In the genomic region with DNA sequence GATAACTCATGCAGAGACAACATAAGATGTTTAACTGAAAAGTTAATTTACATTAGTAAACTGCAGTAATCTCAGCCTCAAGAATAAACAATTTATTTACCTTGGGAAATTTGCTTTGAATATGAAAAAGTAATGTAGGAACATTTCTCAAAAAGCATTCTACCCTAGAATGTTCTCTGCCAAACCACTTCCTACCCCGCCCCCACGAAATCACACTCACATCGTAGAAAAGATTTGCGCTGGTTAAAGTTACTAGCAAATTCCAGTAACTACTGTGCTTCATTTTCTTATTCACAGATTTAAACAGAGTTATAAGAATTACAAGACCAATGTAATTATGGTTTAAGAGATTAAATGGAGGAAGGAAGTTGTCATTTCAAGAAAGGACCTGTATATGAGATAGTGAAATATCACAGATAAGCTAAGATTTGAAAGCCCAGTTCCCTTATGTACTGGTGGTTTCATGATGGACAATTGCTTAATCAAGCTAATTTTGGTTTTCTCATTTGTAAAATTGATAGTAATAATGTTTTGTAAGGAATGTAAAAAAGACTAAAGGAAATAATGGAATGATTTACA, we compare ENCODE assay signal across 18 cellular contexts.
"Had no signal": no experiment of that assay in that cellular context is flagged by ENCODE, and none has a peak within 500 bp of the region (broad histone marks: within the 10 kb centered on the region; RNA-seq: fewer than 3 reads in every experiment).

No MANE protein-coding gene starts in this region.

- H3K9me3 Mint-ChIP-seq: mesothelial cell of epicardium, neural crest cell had no signal

- H3K36me3 Mint-ChIP-seq: mesothelial cell of epicardium; stimulated activated effector memory CD8-positive, alpha-beta T cell treated with anti-CD3 and anti-CD28 coated beads, Interleukin-12 subunit alpha, Interleukin-12 subunit beta, amount 100 ng/mL, for 72 hours; WTC11 had no signal

- H3K27ac Mint-ChIP-seq: progenitor cell of endocrine pancreas; stimulated activated effector memory CD8-positive, alpha-beta T cell treated with anti-CD3 and anti-CD28 coated beads, Interleukin-12 subunit alpha, Interleukin-12 subunit beta, amount 100 ng/mL, for 72 hours; WTC11 had no signal

- H3K27me3 Mint-ChIP-seq: central memory CD8-positive, alpha-beta T cell; progenitor cell of endocrine pancreas had no signal

- H3K4me3 ChIP-seq: coronary artery, lung, stomach, vagina had no signal

- H3K27me3 ChIP-seq: brain microvascular endothelial cell, stomach, vagina had no signal

- H3K4me1 Mint-ChIP-seq: central memory CD8-positive, alpha-beta T cell; stimulated activated effector memory CD8-positive, alpha-beta T cell treated with anti-CD3 and anti-CD28 coated beads, Interleukin-12 subunit alpha, Interleukin-12 subunit beta, amount 100 ng/mL, for 72 hours had no signal

- ATAC-seq: stimulated activated effector memory CD8-positive, alpha-beta T cell treated with anti-CD3 and anti-CD28 coated beads, Interleukin-12 subunit alpha, Interleukin-12 subunit beta, amount 100 ng/mL, for 72 hours; WTC11 had no signal

- H3K36me3 ChIP-seq: brain microvascular endothelial cell, stomach, vagina had no signal

- H3K27ac ChIP-seq: brain microvascular endothelial cell, coronary artery, stomach, vagina had no signal

- H3K9me3 ChIP-seq: stomach, vagina had no signal

- H3K4me1 ChIP-seq: vagina had no signal

- H3K4me3 Mint-ChIP-seq: central memory CD8-positive, alpha-beta T cell; mesothelial cell of epicardium; neural crest cell; stimulated activated effector memory CD8-positive, alpha-beta T cell treated with anti-CD3 and anti-CD28 coated beads, Interleukin-12 subunit alpha, Interleukin-12 subunit beta, amount 100 ng/mL, for 72 hours; WTC11 had no signal

- DNase-seq: activated CD8-positive, alpha-beta memory T cell treated with anti-CD3 and anti-CD28 coated beads for 24 hours; activated CD8-positive, alpha-beta memory T cell treated with anti-CD3 and anti-CD28 coated beads, Interleukin-2, amount 50 U/mL, for 48 hours; activated naive CD4-positive, alpha-beta T cell; anterior cingulate cortex; brain microvascular endothelial cell; hypothalamus; stimulated activated CD4-positive, alpha-beta T cell treated with anti-CD3 and anti-CD28 coated beads, Interleukin-12 subunit alpha, Interleukin-12 subunit beta, amount 100 ng/mL, for 4 hours; stomach; trophoblast cell had no signal
